Comparison of ENCODE assay signal across 27 cellular contexts in genomic region chr17:79684132-79684985, GRCh38. TPM values are rescaled to one million over a fixed set of nuclear protein-coding genes. Genes with fewer than 3 reads are reported as not detected.
"Had no signal": no experiment of that assay in that cellular context is flagged by ENCODE, and none has a peak within 500 bp of the region (broad histone marks: within the 10 kb centered on the region; RNA-seq: fewer than 3 reads in every experiment).

No MANE protein-coding gene starts in this region.

- H3K9me3 Mint-ChIP-seq: activated T-cell treated with anti-CD3 and anti-CD28 coated beads, Interleukin-2, amount 50 U/mL, for 4 hours; activated T-helper 2 cell treated with anti-CD3 and anti-CD28 coated beads, Interferon-gamma antibody, Interleukin-2, Interleukin-4, amounts not matched to agents 10 μg/mL and 5 μg/mL and 100 μg/mL, durations not matched to agents 14 hours and 24 hours and 36 hours; endodermal cell; natural killer cell treated with Interleukin-12 subunit alpha and Interleukin-12 subunit beta and Interleukin-15 and Interleukin-18, amount 100 ng/mL, for 72 hours; stimulated activated naive B cell treated with anti-CD40 and anti-IgM and Interleukin-4, amounts not matched to agents 10 μg/mL and 1 μg/mL and 100 μg/mL, for 72 hours; WTC11 had no signal

- H3K4me3 ChIP-seq: adrenal gland, breast epithelium, transverse colon, uterus had no signal

- H3K36me3 Mint-ChIP-seq: activated naive CD8-positive, alpha-beta T cell; natural killer cell treated with Interleukin-12 subunit alpha and Interleukin-12 subunit beta and Interleukin-15 and Interleukin-18, amount 100 ng/mL, for 72 hours; stimulated activated naive B cell treated with anti-CD40 and anti-IgM and Interleukin-4, amounts not matched to agents 10 μg/mL and 1 μg/mL and 100 μg/mL, for 72 hours; WTC11 had no signal

- H3K27ac ChIP-seq: adrenal gland, breast epithelium, transverse colon had no signal

- DNase-seq: activated CD4-positive, alpha-beta T cell treated with anti-CD3 and anti-CD28 coated beads, Interleukin-2, amount 50 U/mL, for 4 hours; activated CD8-positive, alpha-beta memory T cell treated with anti-CD3 and anti-CD28 coated beads, Interleukin-2, amount 50 U/mL, for 48 hours; activated naive CD4-positive, alpha-beta T cell; activated T-cell treated with anti-CD3 and anti-CD28 coated beads, Interleukin-2, amount 50 U/mL, for 4 hours; adrenal gland; cortex of kidney; endodermal cell; foreskin melanocyte; hippocampal formation; midbrain; nucleus accumbens; small intestine; stimulated activated CD8-positive, alpha-beta memory T cell treated with anti-CD3 and anti-CD28 coated beads, Interleukin-4, amount 100 ng/mL, for 48 hours; stimulated activated naive B cell treated with anti-CD40 and anti-IgM and Interleukin-4, amounts not matched to agents 10 μg/mL and 1 μg/mL and 100 μg/mL, for 72 hours; T-helper 9 cell; transverse colon; uterus had no signal

- H3K4me3 Mint-ChIP-seq: activated naive CD8-positive, alpha-beta T cell; activated T-cell treated with anti-CD3 and anti-CD28 coated beads, Interleukin-2, amount 50 U/mL, for 4 hours; endodermal cell; natural killer cell treated with Interleukin-12 subunit alpha and Interleukin-12 subunit beta and Interleukin-15 and Interleukin-18, amount 100 ng/mL, for 72 hours; stimulated activated naive B cell treated with anti-CD40 and anti-IgM and Interleukin-4, amounts not matched to agents 10 μg/mL and 1 μg/mL and 100 μg/mL, for 72 hours; WTC11 had no signal

- H3K4me1 Mint-ChIP-seq: endodermal cell, WTC11 had no signal

- H3K27ac Mint-ChIP-seq: activated naive CD8-positive, alpha-beta T cell; activated T-helper 2 cell treated with anti-CD3 and anti-CD28 coated beads, Interferon-gamma antibody, Interleukin-2, Interleukin-4, amounts not matched to agents 10 μg/mL and 5 μg/mL and 100 μg/mL, durations not matched to agents 14 hours and 24 hours and 36 hours; endodermal cell; natural killer cell treated with Interleukin-12 subunit alpha and Interleukin-12 subunit beta and Interleukin-15 and Interleukin-18, amount 100 ng/mL, for 72 hours; stimulated activated naive B cell treated with anti-CD40 and anti-IgM and Interleukin-4, amounts not matched to agents 10 μg/mL and 1 μg/mL and 100 μg/mL, for 72 hours; WTC11 had no signal

RNA-seq across cellular contexts. Expression of gene ENPP7, which starts 46.4 kb away (rescaled TPM):
- total RNA-seq: activated T-cell treated with anti-CD3 and anti-CD28 coated beads, Interleukin-2, amount 50 U/mL, for 4 hours; activated T-helper 2 cell treated with anti-CD3 and anti-CD28 coated beads, Interferon-gamma antibody, Interleukin-2, Interleukin-4, amounts not matched to agents 10 μg/mL and 5 μg/mL and 100 μg/mL, durations not matched to agents 14 hours and 24 hours and 36 hours; adrenal gland; astrocyte; breast epithelium; endodermal cell; left ventricle myocardium superior; sciatic nerve; T-helper 1 cell treated with Interleukin-12 subunit alpha and Interleukin-12 subunit beta and Interleukin-4 antibody, amounts not matched to agents 30 ng/mL and 1 ng/mL, for 36 hours; temporal lobe; uterus; WTC11 had no signal
